In genomic region chr6:124960757-124961467, GRCh38 we compare ENCODE assay signal across 8 cellular contexts. TPM values are rescaled to one million over a fixed set of nuclear protein-coding genes. Genes with fewer than 3 reads are reported as not detected.
DNase-seq lines count a peak whose midpoint lies in the region; ATAC-seq and TF ChIP-seq lines count a peak whose summit lies in the region.

No MANE protein-coding gene starts in this region.

- intact Hi-C loops in CD4-positive, alpha-beta T cell (cut with DNase I, micrococcal nuclease), result no loop called here
- intact Hi-C loops in PC-3 (cut with micrococcal nuclease), result loop anchor here (5.0 kb wide), 1 partner anchor 89 kb away; no protein-coding TSS in a partner anchor
- intact Hi-C loops in head of caudate nucleus (cut with DNase I), result loop anchor here (10.0 kb wide), 1 partner anchor 84 kb away; no protein-coding TSS in a partner anchor

- BruUV-seq in PC-3 (replicated peaks; lab: Mats Ljungman, UMichigan), result TSS peak; percentile 70

- no peaks in the 10 kb centered on the region for H3F3A ChIP-seq in PC-3 (ENCODE audit: low read length, unreplicated experiment)

- H3K9me3 ChIP-seq in CD4-positive, alpha-beta T cell (ENCODE audit: control insufficient read depth, low read length), result no peaks in the 10 kb centered on the region
- H3K9me3 ChIP-seq in PC-3 (ENCODE audit: low read length) (no peaks in the 10 kb centered on the region), neuron (ENCODE audit: low read length) (no peaks in the 10 kb centered on the region), Peyer's patch (no peaks in the 10 kb centered on the region)

- H3K4me3 ChIP-seq in PC-3 (ENCODE audit: low read length) (peak overlapping the region; percentile 76), epithelial cell of esophagus (ENCODE audit: low read length) (peak overlapping the region; percentile 80), neuron (ENCODE audit: low read length) (peak overlapping the region; percentile 67), Peyer's patch (peak overlapping the region in 2 of 4 donors; percentile 83 to 85)

- peak overlapping the region; percentile 83 for H3K4me3 Mint-ChIP-seq in CD4-positive, alpha-beta T cell

- TF ChIP-seq POLR2A in Peyer's patch (IDR thresholded peaks at IDR 0.05), result no peak

- H3K27ac Mint-ChIP-seq in CD4-positive, alpha-beta T cell, result no peak overlapping the region

- peak overlapping the region; percentile 84 for H3K4me2 ChIP-seq in PC-3 (ENCODE audit: low read length)

- CTCF ChIA-PET in CD4-positive, alpha-beta T cell (lab: Charles Lee), result no interaction called here
- CTCF ChIA-PET in PC-3 (lab: Charles Lee), result interaction anchor here (0.9 kb wide), 1 partner anchor 153 kb away, joined by 3 read pairs; no protein-coding TSS in a partner anchor

- H4K20me1 ChIP-seq in PC-3 (ENCODE audit: low read length), result 0 out of 2 replicates have a peak, but pooled peaks cover under 1% of the 10 kb centered on the region

- peaks cover 29% of the 10 kb centered on the region for H3K4me1 Mint-ChIP-seq in CD4-positive, alpha-beta T cell (ENCODE audit: low read depth)

- no peak for DNase-seq in CD4-positive, alpha-beta T cell
- DNase-seq in PC-3 (no peak), epithelial cell of esophagus (ENCODE audit: low read depth) (peak; percentile 23), Peyer's patch (no peak), head of caudate nucleus (no peak)

- peak overlapping the region; percentile 61 for H3K9ac ChIP-seq in PC-3 (ENCODE audit: low read length)

- H3K9me2 ChIP-seq in PC-3 (replicated peaks; ENCODE audit: low read length), result no peaks in the 10 kb centered on the region

- peaks cover 34% of the 10 kb centered on the region for H3K27me3 ChIP-seq in CD4-positive, alpha-beta T cell (ENCODE audit: control insufficient read depth, insufficient read depth, low read length)
- no peaks in the 10 kb centered on the region for H3K27me3 ChIP-seq in PC-3 (ENCODE audit: low read length)
- H3K27me3 ChIP-seq in neuron (ENCODE audit: insufficient read depth, low read length), result no peaks in the 10 kb centered on the region
- H3K27me3 ChIP-seq in Peyer's patch, result no peaks in the 10 kb centered on the region

- H3K79me2 ChIP-seq in PC-3 (ENCODE audit: low read length), result peaks cover 29% of the 10 kb centered on the region

- no peaks in the 10 kb centered on the region for H3K9me3 Mint-ChIP-seq in CD4-positive, alpha-beta T cell

- H3K27ac ChIP-seq in CD4-positive, alpha-beta T cell (ENCODE audit: low read depth, low read length), result no peak overlapping the region
- H3K27ac ChIP-seq in PC-3 (ENCODE audit: low read length) (no peak overlapping the region), Peyer's patch (peak overlapping the region in 2 of 4 donors; percentile 83 to 94)

- no peak for TF ChIP-seq CTCF in CD4-positive, alpha-beta T cell (IDR thresholded peaks at IDR 0.05)
- no peak for TF ChIP-seq CTCF in PC-3 (conservative IDR thresholded peaks at IDR 0.05; ENCODE audit: low read depth, low read length)
- no peak for TF ChIP-seq CTCF in epithelial cell of esophagus (IDR thresholded peaks at IDR 0.05; ENCODE audit: insufficient read depth, low read depth, low read length, missing control alignments)
- TF ChIP-seq CTCF in Peyer's patch (IDR thresholded peaks at IDR 0.05), result no peak

- H3K27me3 Mint-ChIP-seq in CD4-positive, alpha-beta T cell, result peaks cover 73% of the 10 kb centered on the region

- POLR2A ChIA-PET in CD4-positive, alpha-beta T cell (lab: Charles Lee), result no interaction called here
- POLR2A ChIA-PET in PC-3 (lab: Charles Lee; ENCODE audit: unreplicated experiment), result no interaction called here

- no peak for ATAC-seq in CD4-positive, alpha-beta T cell (ENCODE audit: poor library complexity)
- no peak for ATAC-seq in PC-3
- ATAC-seq in GM19023 (IDR thresholded peaks at IDR 0.05; ENCODE audit: unreplicated experiment), result no peak
- no peak for ATAC-seq in HG03354 (IDR thresholded peaks at IDR 0.05; ENCODE audit: poor library complexity, severe bottlenecking, unreplicated experiment)

- peak overlapping the region; percentile 80 for H2AFZ ChIP-seq in PC-3 (ENCODE audit: low read length)
- H2AFZ ChIP-seq in neuron (ENCODE audit: low read depth, low read length), result peak overlapping the region; percentile 98

- H3K36me3 Mint-ChIP-seq in CD4-positive, alpha-beta T cell (ENCODE audit: low read depth), result no peaks in the 10 kb centered on the region

- H3K4me1 ChIP-seq in PC-3 (ENCODE audit: insufficient read depth, low read length) (peaks cover 26% of the 10 kb centered on the region), neuron (ENCODE audit: insufficient read depth, low read length) (peaks cover 27% of the 10 kb centered on the region), Peyer's patch (peaks cover 0 to 18% (median 0%) of the 10 kb centered on the region in 4 donors)

- H3K36me3 ChIP-seq in PC-3 (ENCODE audit: low read depth, low read length) (no peaks in the 10 kb centered on the region), neuron (ENCODE audit: insufficient read depth, low read length) (no peaks in the 10 kb centered on the region), Peyer's patch (no peaks in the 10 kb centered on the region)

RNA-seq across cellular contexts. Expression of gene RNF217, which starts 1.3 kb away (rescaled TPM):
- total RNA-seq in CD4-positive, alpha-beta T cell, result 1 to 10 TPM; 3.7 to 4.6 TPM
- total RNA-seq in PC-3 (2014; rRNA removed) (4.5 and 7.7 TPM in 2 replicates), Peyer's patch (10 to 100 TPM in 3 of 4 donors, 1 to 10 TPM in 1; 7.4 to 60.1 (median 23.5) TPM)

Comparison
In these comparisons a context has a peak if more than half of its experiments do, and no peak if none do; other contexts are left out.
1. intact Hi-C loops: an anchor here in PC-3 (5.0 kb wide) and head of caudate nucleus (10.0 kb wide); none called in CD4-positive, alpha-beta T cell.